In genomic region chr1:235105051-235106043, GRCh38 we compare ENCODE assay signal across 9 cellular contexts. TPM values are rescaled to one million over a fixed set of nuclear protein-coding genes. Genes with fewer than 3 reads are reported as not detected.
A peak's percentile ranks its signal among the peaks of the same experiment; 100 is the strongest.
DNase-seq lines count a peak whose midpoint lies in the region; ATAC-seq, FAIRE-seq and TF ChIP-seq lines count a peak whose summit lies in the region.
"Had no signal": no experiment of that assay in that cellular context is flagged by ENCODE, and none has a peak within 500 bp of the region (broad histone marks: within the 10 kb centered on the region; RNA-seq: fewer than 3 reads in every experiment).

No MANE protein-coding gene starts in this region.

- FAIRE-seq in HepG2 (lab: Jason Lieb, UNC) (no peak), RCC 7860 (lab: Jason Lieb, UNC) (no peak)

- H3K9me3 ChIP-seq in HepG2 (ENCODE audit: low read length) (no peaks in the 10 kb centered on the region), right lobe of liver (no peaks in the 10 kb centered on the region), OCI-LY7 (ENCODE audit: low read length) (no peaks in the 10 kb centered on the region), left lung (no peaks in the 10 kb centered on the region)
- H3K9me3 ChIP-seq: adrenal gland had no signal

- H3K79me2 ChIP-seq in HepG2 (ENCODE audit: insufficient read depth, low read length) (no peaks in the 10 kb centered on the region), OCI-LY7 (ENCODE audit: insufficient read depth, low read depth, low read length) (no peaks in the 10 kb centered on the region)

- H2AFZ ChIP-seq in HepG2 (ENCODE audit: low read length) (no peak overlapping the region), OCI-LY7 (ENCODE audit: low read length) (peak overlapping the region; percentile 33; the same call in 1 of the 2 replicates)

- TF ChIP-seq RAD21 in HepG2 (CRISPR knock-in tag; IDR thresholded peaks at IDR 0.05), result no peak

- TF ChIP-seq POLR2A in HepG2 (IDR thresholded peaks at IDR 0.05; ENCODE audit: insufficient read depth in 1 of 2, low read depth in 2 of 2, low read length in 2 of 2) (no peak), right lobe of liver (IDR thresholded peaks at IDR 0.05) (no peak)

- H3K27me3 ChIP-seq in HepG2 (ENCODE audit: control insufficient read depth in 1 of 2, insufficient read depth in 2 of 2, low read length in 2 of 2) (no peaks in the 10 kb centered on the region), right lobe of liver (no peaks in the 10 kb centered on the region), left lung (no peaks in the 10 kb centered on the region)
- H3K27me3 ChIP-seq: adrenal gland had no signal

- intact Hi-C loops in HepG2 (cut with micrococcal nuclease; ENCODE audit: unreplicated experiment) (loop anchor here (10.0 kb wide), 1 partner anchor 59 kb away; the partner anchor contains the start of gene RBM34), right lobe of liver (cut with DNase I) (no loop called here), OCI-LY7 (cut with micrococcal nuclease; ENCODE audit: unreplicated experiment) (loop anchor here (2.0 to 10.0 kb wide), 3 partner anchors 55 to 679 kb away; partner anchors contain the start of gene RBM34), left lung (cut with DNase I) (no loop called here)

- CTCF ChIA-PET in HepG2 (lab: Yijun Ruan, JAX; ENCODE audit: low intra/inter-chr PET ratio, low total read pairs) (interaction anchor here (0.7 to 1.4 kb wide), 2 partner anchors 11 to 312 kb away, joined by 4 read pairs; no protein-coding TSS in a partner anchor), OCI-LY7 (lab: Charles Lee; ENCODE audit: unreplicated experiment) (interaction anchor here (1.6 to 2.0 kb wide), 3 partner anchors 8 to 311 kb away, joined by 4 to 10 read pairs (median 7); no protein-coding TSS in a partner anchor)

- H3K27ac ChIP-seq in HepG2 (ENCODE audit: extremely low read length, insufficient read depth, low read length), result no peak overlapping the region
- no peak overlapping the region for H3K27ac ChIP-seq in right lobe of liver
- H3K27ac ChIP-seq in OCI-LY7 (ENCODE audit: low read depth, low read length, poor library complexity, severe bottlenecking), result peak overlapping the region; percentile 38
- H3K27ac ChIP-seq in left lung, result no peak overlapping the region

- TF ChIP-seq CTCF in HepG2 (CRISPR knock-in tag; IDR thresholded peaks at IDR 0.05) (no peak), right lobe of liver (IDR thresholded peaks at IDR 0.05) (no peak), OCI-LY7 (conservative IDR thresholded peaks at IDR 0.05; ENCODE audit: low read length) (no peak), left lung (IDR thresholded peaks at IDR 0.05) (no peak)

- BruUV-seq in HepG2 (replicated peaks; lab: Mats Ljungman, UMichigan) (no TSS peak), OCI-LY7 (replicated peaks; lab: Mats Ljungman, UMichigan) (no TSS peak)

- H4K20me1 ChIP-seq in HepG2 (ENCODE audit: insufficient read depth, low read length), result peaks cover 25% of the 10 kb centered on the region; the same call in 1 of the 2 replicates
- no peaks in the 10 kb centered on the region for H4K20me1 ChIP-seq in OCI-LY7 (ENCODE audit: insufficient read depth, low read length)

- H3K36me3 ChIP-seq in HepG2 (replicated peaks in 1 of 2; ENCODE audit: control insufficient read depth in 1 of 2, insufficient read depth in 2 of 2, low read length in 2 of 2) (peaks cover 9 to 22% of the 10 kb centered on the region in 2 experiments), right lobe of liver (peaks cover 0 to 16% (median 3%) of the 10 kb centered on the region in 4 donors), OCI-LY7 (ENCODE audit: insufficient read depth, low read length) (peaks cover 36% of the 10 kb centered on the region), left lung (peaks cover 0 to 31% of the 10 kb centered on the region in 2 donors)

- in situ Hi-C loops in HepG2 (cut with HindIII; ENCODE audit: extremely low pct_ligation_motif_present, low pct_unique_long_range_greater_than_20kb), result no loop called here

- H3K4me2 ChIP-seq in HepG2 (ENCODE audit: low read depth, low read length) (no peak overlapping the region), OCI-LY7 (ENCODE audit: low read length) (peak overlapping the region; percentile 61)

- POLR2A ChIA-PET in HepG2 (lab: Yijun Ruan, JAX) (interaction anchor here (0.7 to 0.9 kb wide), 3 partner anchors 12 to 303 kb away, joined by 3 to 4 read pairs (median 3); no protein-coding TSS in a partner anchor), OCI-LY7 (lab: Charles Lee) (interaction anchor here (0.5 to 2.3 kb wide), 19 partner anchors 10 to 1128 kb away, joined by 3 to 13 read pairs (median 4); partner anchors contain the start of gene RBM34)

- DNase-seq in HepG2 (ENCODE audit: low spot score) (no peak), right lobe of liver (no peak), OCI-LY7 (ENCODE audit: low spot score) (peak; percentile 13), fibroblast of peridontal ligament (ENCODE audit: extremely low read depth) (peak; percentile 64), left lung (no peak), RCC 7860 (ENCODE audit: low spot score) (no peak)
- no peak for DNase-seq in stimulated activated CD8-positive, alpha-beta memory T cell treated with anti-CD3 and anti-CD28 coated beads, Interleukin-4, amount 100 ng/mL, for 48 hours

- no peak overlapping the region for H3K4me3 ChIP-seq in HepG2 (replicated peaks in 1 of 3; ENCODE audit: insufficient read depth in 1 of 3, low read depth in 2 of 3, low read length in 3 of 3)
- no peak overlapping the region for H3K4me3 ChIP-seq in right lobe of liver
- peak overlapping the region; percentile 30 for H3K4me3 ChIP-seq in OCI-LY7 (ENCODE audit: low read depth, low read length, poor library complexity, severe bottlenecking)
- no peak overlapping the region for H3K4me3 ChIP-seq in left lung

- TF ChIP-seq EP300 in HepG2 (IDR thresholded peaks at IDR 0.05; ENCODE audit: low read depth in 2 of 2, low read length in 2 of 2), result no peak
- no peak for TF ChIP-seq EP300 in HepG2 (CRISPR knock-in tag; IDR thresholded peaks at IDR 0.05; ENCODE audit: borderline replicate concordance)

- H3K4me1 ChIP-seq in HepG2 (ENCODE audit: insufficient read depth, low read length), result peaks cover 24% of the 10 kb centered on the region
- H3K4me1 ChIP-seq in right lobe of liver, result peaks cover 0 to 6% (median 0%) of the 10 kb centered on the region in 4 donors
- peaks cover 16% of the 10 kb centered on the region for H3K4me1 ChIP-seq in OCI-LY7 (ENCODE audit: insufficient read depth, low read length, poor library complexity, severe bottlenecking)
- peaks cover 0 to 9% of the 10 kb centered on the region in 2 donors for H3K4me1 ChIP-seq in left lung
- H3K4me1 ChIP-seq: adrenal gland had no signal

- H3K9ac ChIP-seq in HepG2 (ENCODE audit: insufficient read depth, low read depth, low read length), result no peak overlapping the region

- 94% methylated on average over 12 of the region's 12 CpGs for WGBS in HepG2 (ENCODE audit: low lambda C conversion rate)
- WGBS in right lobe of liver (ENCODE audit: insufficient coverage, low coverage, low lambda C conversion rate, missing lambda C conversion rate), result 87% methylated on average over 8 of the region's 12 CpGs

- ATAC-seq in HepG2 (0 out of 3 replicates have a peak, but pooled peaks have one; percentile 1), right lobe of liver (no peak), HG02840 (IDR thresholded peaks at IDR 0.05; ENCODE audit: low FRiP score, unreplicated experiment) (peak; percentile 64), left lung (no peak)

- no peaks in the 10 kb centered on the region for H3K9me2 ChIP-seq in OCI-LY7 (ENCODE audit: insufficient read depth, low read length)

RNA-seq across cellular contexts. Expression of gene TOMM20, which starts 23.3 kb away (rescaled TPM):
- 138 and 153 TPM in 2 replicates for total RNA-seq in HepG2 (2016; rRNA removed; fragmentation: Illumina TruSeq; extraction: Trizol)
- 69.4 and 87.9 TPM in 2 replicates for total RNA-seq in HepG2 (2016; cell fraction: cytosol; rRNA removed; fragmentation: Illumina TruSeq; extraction: Trizol; ENCODE audit: low read depth)
- 150 and 155 TPM in 2 replicates for total RNA-seq in HepG2 (2016; cell fraction: insoluble cytoplasmic fraction; rRNA removed; fragmentation: Illumina TruSeq; extraction: Trizol)
- total RNA-seq in HepG2 (2016; cell fraction: membrane; rRNA removed; fragmentation: Illumina TruSeq; extraction: Trizol), result 161 and 181 TPM in 2 replicates
- 122 and 141 TPM in 2 replicates for total RNA-seq in HepG2 (2016; cell fraction: nucleus; rRNA removed; fragmentation: Illumina TruSeq; extraction: Trizol)
- 298 and 376 TPM in 2 replicates for polyA plus RNA-seq in HepG2 (2011; rRNA removed)
- polyA plus RNA-seq in HepG2 (2011; cell fraction: cytosol; rRNA removed), result 138 and 172 TPM in 2 replicates
- 48.3 and 58.7 TPM in 2 replicates for polyA plus RNA-seq in HepG2 (2011; cell fraction: nucleus; rRNA removed)
- polyA plus RNA-seq in HepG2 (2012), result 275 and 344 TPM in 2 replicates
- 107 and 127 TPM in 2 replicates for polyA plus RNA-seq in HepG2 (2016; cell fraction: cytosol; fragmentation: Illumina TruSeq; extraction: Trizol; ENCODE audit: low read depth)
- 138 and 146 TPM in 2 replicates for polyA plus RNA-seq in HepG2 (2016; cell fraction: insoluble cytoplasmic fraction; fragmentation: Illumina TruSeq; extraction: Trizol; ENCODE audit: low read depth)
- polyA plus RNA-seq in HepG2 (2016; cell fraction: membrane; fragmentation: Illumina TruSeq; extraction: Trizol; ENCODE audit: low read depth), result 182 and 204 TPM in 2 replicates
- polyA plus RNA-seq in HepG2 (2016; cell fraction: nucleus; fragmentation: Illumina TruSeq; extraction: Trizol; ENCODE audit: insufficient read depth, low read depth), result 192 and 196 TPM in 2 replicates
- 29.6 and 82.1 TPM in 2 replicates for polyA minus RNA-seq in HepG2 (2011; rRNA and poly(A)+ RNA removed; ENCODE audit: low replicate concordance)
- polyA minus RNA-seq in HepG2 (2011; cell fraction: cytosol; rRNA and poly(A)+ RNA removed), result 136 and 144 TPM in 2 replicates
- polyA minus RNA-seq in HepG2 (2011; cell fraction: nucleus; rRNA and poly(A)+ RNA removed), result 77.8 and 97.8 TPM in 2 replicates
- total RNA-seq in right lobe of liver, result 10 to 100 TPM; 33.0 to 59.2 (median 42.7) TPM
- total RNA-seq in OCI-LY7 (2014; rRNA removed; shearing (Covaris generic)), result 68.5 and 76.7 TPM in 2 replicates
- total RNA-seq in OCI-LY7 (2022), result 133 and 156 TPM in 2 replicates
- 10 to 100 TPM; 71.6 to 89.4 TPM for total RNA-seq in left lung

RNA-seq across cellular contexts. Expression of gene RBM34, which starts 55.7 kb away (rescaled TPM):
- total RNA-seq in HepG2 (2016; rRNA removed; fragmentation: Illumina TruSeq; extraction: Trizol) (73.0 and 105 TPM in 2 replicates), right lobe of liver (10 to 100 TPM; 16.6 to 37.7 (median 24.7) TPM), OCI-LY7 (2022) (93.7 and 114 TPM in 2 replicates), left lung (10 to 100 TPM; 52.2 to 57.5 TPM)
- 20.7 and 28.7 TPM in 2 replicates for total RNA-seq in HepG2 (2016; cell fraction: cytosol; rRNA removed; fragmentation: Illumina TruSeq; extraction: Trizol; ENCODE audit: low read depth)
- total RNA-seq in HepG2 (2016; cell fraction: insoluble cytoplasmic fraction; rRNA removed; fragmentation: Illumina TruSeq; extraction: Trizol), result 75.9 and 117 TPM in 2 replicates
- 40.3 and 46.0 TPM in 2 replicates for total RNA-seq in HepG2 (2016; cell fraction: membrane; rRNA removed; fragmentation: Illumina TruSeq; extraction: Trizol)
- total RNA-seq in HepG2 (2016; cell fraction: nucleus; rRNA removed; fragmentation: Illumina TruSeq; extraction: Trizol), result 53.9 and 58.5 TPM in 2 replicates
- 29.5 and 34.7 TPM in 2 replicates for polyA plus RNA-seq in HepG2 (2011; rRNA removed)
- polyA plus RNA-seq in HepG2 (2011; cell fraction: cytosol; rRNA removed), result 33.1 and 35.4 TPM in 2 replicates
- 17.2 and 19.6 TPM in 2 replicates for polyA plus RNA-seq in HepG2 (2011; cell fraction: nucleus; rRNA removed)
- polyA plus RNA-seq in HepG2 (2012), result 66.2 and 93.3 TPM in 2 replicates
- polyA plus RNA-seq in HepG2 (2016; cell fraction: cytosol; fragmentation: Illumina TruSeq; extraction: Trizol; ENCODE audit: low read depth), result 25.6 and 27.5 TPM in 2 replicates
- 124 and 129 TPM in 2 replicates for polyA plus RNA-seq in HepG2 (2016; cell fraction: insoluble cytoplasmic fraction; fragmentation: Illumina TruSeq; extraction: Trizol; ENCODE audit: low read depth)
- polyA plus RNA-seq in HepG2 (2016; cell fraction: membrane; fragmentation: Illumina TruSeq; extraction: Trizol; ENCODE audit: low read depth), result 42.1 and 46.7 TPM in 2 replicates
- 66.9 and 70.6 TPM in 2 replicates for polyA plus RNA-seq in HepG2 (2016; cell fraction: nucleus; fragmentation: Illumina TruSeq; extraction: Trizol; ENCODE audit: insufficient read depth, low read depth)
- polyA minus RNA-seq in HepG2 (2011; rRNA and poly(A)+ RNA removed; ENCODE audit: low replicate concordance), result 14.6 and 22.5 TPM in 2 replicates
- 9.6 and 17.9 TPM in 2 replicates for polyA minus RNA-seq in HepG2 (2011; cell fraction: cytosol; rRNA and poly(A)+ RNA removed)
- polyA minus RNA-seq in HepG2 (2011; cell fraction: nucleus; rRNA and poly(A)+ RNA removed), result 50.9 and 51.7 TPM in 2 replicates
- 46.4 and 53.6 TPM in 2 replicates for total RNA-seq in OCI-LY7 (2014; rRNA removed; shearing (Covaris generic))

Comparison
In these comparisons a context has a peak if more than half of its experiments do, and no peak if none do; other contexts are left out.
1. ATAC-seq: peak in HepG2 (single experiment) and HG02840 (single experiment); none in right lobe of liver (0 of 4) and left lung (single experiment).
2. intact Hi-C loops: an anchor here in HepG2 (10.0 kb wide) and OCI-LY7 (2.0 to 10.0 kb wide); none called in right lobe of liver and left lung.
3. DNase-seq: peak in OCI-LY7 (single experiment) and fibroblast of peridontal ligament (single experiment); none in HepG2 (single experiment), right lobe of liver (0 of 3), left lung (0 of 2), stimulated activated CD8-positive, alpha-beta memory T cell treated with anti-CD3 and anti-CD28 coated beads, Interleukin-4, amount 100 ng/mL, for 48 hours (single experiment) and RCC 7860 (single experiment).